In the genomic region with DNA sequence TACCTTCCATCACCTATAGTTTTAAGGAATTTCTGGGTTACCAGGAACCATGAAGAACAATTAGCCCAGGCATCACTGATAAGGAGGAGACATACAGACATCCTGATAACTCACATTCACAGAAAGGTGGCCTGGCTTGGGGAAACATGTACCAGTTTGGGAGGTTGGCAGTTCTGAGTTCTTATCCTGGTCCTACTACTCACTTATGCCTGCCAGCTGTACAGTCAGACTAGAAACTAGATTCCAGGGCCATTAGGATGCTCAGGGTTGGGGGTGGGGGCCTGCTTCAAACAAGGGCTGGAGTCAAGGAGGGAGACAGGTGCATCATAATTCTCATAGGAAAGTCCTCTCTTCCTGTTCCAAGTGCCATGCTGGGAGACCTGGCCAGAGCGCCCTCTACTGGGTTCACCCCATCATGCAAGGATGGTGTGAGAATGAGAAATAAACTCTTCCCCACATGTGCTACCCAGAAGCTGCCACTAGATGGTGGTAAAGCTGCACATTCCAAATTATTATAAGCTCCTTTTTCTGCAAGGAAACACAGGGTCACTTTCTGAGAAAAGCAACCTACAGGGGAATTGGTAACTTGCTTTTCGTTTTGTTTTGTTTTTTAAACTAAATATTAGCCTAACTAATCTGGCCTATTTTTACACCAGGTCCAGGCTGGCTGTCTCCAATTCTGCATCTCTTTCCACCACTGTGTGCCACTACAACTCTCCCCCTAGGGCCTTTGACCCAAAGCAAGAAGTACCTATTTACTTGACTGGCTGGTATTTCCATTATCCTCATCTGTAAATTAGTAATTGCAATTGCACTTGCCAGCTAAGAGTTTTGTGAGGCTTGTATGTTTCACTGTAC, we compare ENCODE assay signal across 8 cellular contexts. TPM values are rescaled to one million over a fixed set of nuclear protein-coding genes. Genes with fewer than 3 reads are reported as not detected.
DNase-seq lines count a peak whose midpoint lies in the region; ATAC-seq and TF ChIP-seq lines count a peak whose summit lies in the region.

No MANE protein-coding gene starts in this region.

- POLR2A ChIA-PET in Panc1 (lab: Charles Lee), result interaction anchor here (0.5 kb wide), 1 partner anchor 455 kb away, joined by 3 read pairs; no protein-coding TSS in a partner anchor

- H3K4me3 Mint-ChIP-seq in activated T-helper 1 cell treated with anti-CD3 and anti-CD28 coated beads, Interleukin-12 subunit alpha, Interleukin-12 subunit beta, Interleukin-2, Interleukin-4 antibody, amounts not matched to agents 30 ng/mL and 10 ng/mL and 1 ng/mL, durations not matched to agents 14 hours and 24 hours and 36 hours, result no peak overlapping the region
- H3K4me3 Mint-ChIP-seq in osteocyte (ENCODE audit: unreplicated experiment), result no peak overlapping the region

- TF ChIP-seq CTCF in Panc1 (IDR thresholded peaks at IDR 0.05) (peak; percentile 98), foreskin fibroblast (IDR thresholded peaks at IDR 0.05; ENCODE audit: low read depth, low read length) (peak; percentile 98), osteocyte (IDR thresholded peaks at IDR 0.05) (peak; percentile 77)

- ATAC-seq in Panc1 (peak; percentile 89), GM21786 (IDR thresholded peaks at IDR 0.05; ENCODE audit: unreplicated experiment) (no peak), HG03460 (IDR thresholded peaks at IDR 0.05; ENCODE audit: unreplicated experiment) (no peak)

- H3K4me3 ChIP-seq in Panc1 (ENCODE audit: low read depth in 2 of 2, low read length in 2 of 2) (no peak overlapping the region), foreskin fibroblast (ENCODE audit: low read depth in 1 of 2, low read length in 2 of 2) (no peak overlapping the region)

- H3K9me3 Mint-ChIP-seq in activated T-helper 1 cell treated with anti-CD3 and anti-CD28 coated beads, Interleukin-12 subunit alpha, Interleukin-12 subunit beta, Interleukin-2, Interleukin-4 antibody, amounts not matched to agents 30 ng/mL and 10 ng/mL and 1 ng/mL, durations not matched to agents 14 hours and 24 hours and 36 hours, result peaks cover 6% of the 10 kb centered on the region
- no peaks in the 10 kb centered on the region for H3K9me3 Mint-ChIP-seq in osteocyte (ENCODE audit: unreplicated experiment)

- H3K27me3 Mint-ChIP-seq in activated T-helper 1 cell treated with anti-CD3 and anti-CD28 coated beads, Interleukin-12 subunit alpha, Interleukin-12 subunit beta, Interleukin-2, Interleukin-4 antibody, amounts not matched to agents 30 ng/mL and 10 ng/mL and 1 ng/mL, durations not matched to agents 14 hours and 24 hours and 36 hours (ENCODE audit: insufficient read depth), result no peaks in the 10 kb centered on the region
- H3K27me3 Mint-ChIP-seq in osteocyte (ENCODE audit: unreplicated experiment), result peaks cover 13% of the 10 kb centered on the region

- H3K9me3 ChIP-seq in Panc1 (ENCODE audit: control insufficient read depth, insufficient read depth, low read depth, low read length), result no peaks in the 10 kb centered on the region

- DNase-seq in D341Med (ENCODE audit: low spot score) (peak; percentile 79), HuH-7 (ENCODE audit: low spot score) (peak; percentile 65), Panc1 (ENCODE audit: low read depth, low spot score) (peak; percentile 54), foreskin fibroblast (peak; percentile 36 to 75), osteocyte (ENCODE audit: extremely low spot score, unreplicated experiment) (peak; percentile 80)
- peak; percentile 43 for DNase-seq in activated T-helper 1 cell treated with anti-CD3 and anti-CD28 coated beads, Interleukin-12 subunit alpha, Interleukin-12 subunit beta, Interleukin-2, Interleukin-4 antibody, amounts not matched to agents 30 ng/mL and 10 ng/mL and 1 ng/mL, durations not matched to agents 14 hours and 24 hours and 36 hours (ENCODE audit: low spot score)

- intact Hi-C loops in Panc1 (cut with micrococcal nuclease; ENCODE audit: unreplicated experiment), result loop anchor here (1.0 to 10.0 kb wide), 2 partner anchors 39 to 162 kb away; no protein-coding TSS in a partner anchor
- intact Hi-C loops in activated T-helper 1 cell treated with anti-CD3 and anti-CD28 coated beads, Interleukin-12 subunit alpha, Interleukin-12 subunit beta, Interleukin-2, Interleukin-4 antibody, amounts not matched to agents 30 ng/mL and 10 ng/mL and 1 ng/mL, durations not matched to agents 14 hours and 24 hours and 36 hours (cut with micrococcal nuclease), result loop anchor here (2.0 kb wide), 2 partner anchors 56 to 182 kb away; no protein-coding TSS in a partner anchor

- in situ Hi-C loops in Panc1 (cut with HindIII; ENCODE audit: low pct_unique_long_range_greater_than_20kb, low sequenced_read_pairs), result no loop called here

- peaks cover 90% of the 10 kb centered on the region for H3K36me3 Mint-ChIP-seq in activated T-helper 1 cell treated with anti-CD3 and anti-CD28 coated beads, Interleukin-12 subunit alpha, Interleukin-12 subunit beta, Interleukin-2, Interleukin-4 antibody, amounts not matched to agents 30 ng/mL and 10 ng/mL and 1 ng/mL, durations not matched to agents 14 hours and 24 hours and 36 hours (ENCODE audit: low read depth)
- no peaks in the 10 kb centered on the region for H3K36me3 Mint-ChIP-seq in osteocyte (ENCODE audit: unreplicated experiment)

- H3K36me3 ChIP-seq in Panc1 (ENCODE audit: control insufficient read depth, insufficient read depth, low read length), result no peaks in the 10 kb centered on the region

- CTCF ChIA-PET in Panc1 (lab: Charles Lee), result interaction anchor here (0.5 to 1.8 kb wide), 25 partner anchors 9 to 310 kb away, joined by 3 to 30 read pairs (median 4); a partner anchor contains a TSS

- BruUV-seq in Panc1 (replicated peaks; lab: Mats Ljungman, UMichigan), result no TSS peak

- H3K27ac ChIP-seq in Panc1 (ENCODE audit: low read length), result no peak overlapping the region

- H3K27ac Mint-ChIP-seq in activated T-helper 1 cell treated with anti-CD3 and anti-CD28 coated beads, Interleukin-12 subunit alpha, Interleukin-12 subunit beta, Interleukin-2, Interleukin-4 antibody, amounts not matched to agents 30 ng/mL and 10 ng/mL and 1 ng/mL, durations not matched to agents 14 hours and 24 hours and 36 hours, result peak overlapping the region; percentile 43
- no peak overlapping the region for H3K27ac Mint-ChIP-seq in osteocyte (ENCODE audit: unreplicated experiment)

- peaks cover 4% of the 10 kb centered on the region for H3K27me3 ChIP-seq in Panc1 (ENCODE audit: control insufficient read depth, insufficient read depth, low read length)

- no peaks in the 10 kb centered on the region for H3K4me1 ChIP-seq in Panc1 (ENCODE audit: control insufficient read depth, insufficient read depth, low read length)

- H3K4me1 Mint-ChIP-seq in activated T-helper 1 cell treated with anti-CD3 and anti-CD28 coated beads, Interleukin-12 subunit alpha, Interleukin-12 subunit beta, Interleukin-2, Interleukin-4 antibody, amounts not matched to agents 30 ng/mL and 10 ng/mL and 1 ng/mL, durations not matched to agents 14 hours and 24 hours and 36 hours (ENCODE audit: low read depth), result peaks cover 57% of the 10 kb centered on the region
- H3K4me1 Mint-ChIP-seq in osteocyte (ENCODE audit: unreplicated experiment), result no peaks in the 10 kb centered on the region

RNA-seq across cellular contexts. Expression of a gene that starts 14.5 kb away (rescaled TPM):
- total RNA-seq in Panc1 (2021; ENCODE audit: unreplicated experiment) (2.7 TPM), osteocyte (not detected in 2 replicates)
- polyA plus RNA-seq in Panc1 (2012; ENCODE audit: insufficient read length), result 0.73 TPM
- total RNA-seq in activated T-helper 1 cell treated with anti-CD3 and anti-CD28 coated beads, Interleukin-12 subunit alpha, Interleukin-12 subunit beta, Interleukin-2, Interleukin-4 antibody, amounts not matched to agents 30 ng/mL and 10 ng/mL and 1 ng/mL, durations not matched to agents 14 hours and 24 hours and 36 hours, result 113 and 119 TPM in 2 replicates

RNA-seq across cellular contexts. Expression of a gene that starts 54.5 kb away (rescaled TPM):
- 33.3 TPM for total RNA-seq in Panc1 (2021; ENCODE audit: unreplicated experiment)
- 16.1 TPM for polyA plus RNA-seq in Panc1 (2012; ENCODE audit: insufficient read length)
- 50.1 and 54.2 TPM in 2 replicates for total RNA-seq in activated T-helper 1 cell treated with anti-CD3 and anti-CD28 coated beads, Interleukin-12 subunit alpha, Interleukin-12 subunit beta, Interleukin-2, Interleukin-4 antibody, amounts not matched to agents 30 ng/mL and 10 ng/mL and 1 ng/mL, durations not matched to agents 14 hours and 24 hours and 36 hours
- total RNA-seq in osteocyte, result 0.13 TPM in 1 of 2 replicates, not detected in the other

Comparison
In these comparisons a context has a peak if more than half of its experiments do, and no peak if none do; other contexts are left out.
1. RNA of a gene that starts 14.5 kb away (total RNA-seq): 113 to 119 TPM in activated T-helper 1 cell treated with anti-CD3 and anti-CD28 coated beads, Interleukin-12 subunit alpha, Interleukin-12 subunit beta, Interleukin-2, Interleukin-4 antibody, amounts not matched to agents 30 ng/mL and 10 ng/mL and 1 ng/mL, durations not matched to agents 14 hours and 24 hours and 36 hours; 2.7 TPM in Panc1 (single experiment) and not detected in osteocyte; every median in the first group is over 10 times any median in the second.
2. RNA of a gene that starts 54.5 kb away (total RNA-seq): 50.1 to 54.2 TPM in activated T-helper 1 cell treated with anti-CD3 and anti-CD28 coated beads, Interleukin-12 subunit alpha, Interleukin-12 subunit beta, Interleukin-2, Interleukin-4 antibody, amounts not matched to agents 30 ng/mL and 10 ng/mL and 1 ng/mL, durations not matched to agents 14 hours and 24 hours and 36 hours and 33.3 TPM in Panc1 (single experiment); 0.13 TPM in osteocyte; every median in the first group is over 10 times any median in the second.
3. Peak in every context shown above with its lines, with median percentiles within 50 percentile points of each other: DNase-seq and CTCF ChIP-seq.